In the genomic region with DNA sequence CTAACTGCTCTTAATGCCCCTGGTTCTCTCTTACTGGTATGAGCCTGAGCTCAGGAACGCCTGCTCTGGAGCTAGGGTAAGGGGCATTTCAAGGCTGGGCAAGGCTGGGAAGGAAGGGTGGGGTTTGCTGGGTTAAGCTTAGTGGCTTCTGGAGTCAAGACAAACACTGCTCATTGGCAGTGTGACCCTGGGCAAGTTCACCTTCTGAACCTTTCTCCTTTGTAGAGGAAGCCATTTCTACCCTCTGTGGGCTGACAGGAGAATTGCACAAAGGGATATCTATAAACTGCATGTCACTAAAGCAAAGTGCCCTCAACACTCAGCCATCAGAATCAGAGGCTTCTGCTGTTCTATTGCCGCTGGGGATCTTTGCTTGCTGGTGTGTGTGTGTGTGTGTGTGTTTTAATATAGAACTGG, we compare ENCODE assay signal across 8 cellular contexts. TPM values are rescaled to one million over a fixed set of nuclear protein-coding genes. Genes with fewer than 3 reads are reported as not detected.
DNase-seq lines count a peak whose midpoint lies in the region; ATAC-seq and TF ChIP-seq lines count a peak whose summit lies in the region.

No MANE protein-coding gene starts in this region.

- peaks cover 2% of the 10 kb centered on the region for H3K27me3 Mint-ChIP-seq in activated CD8-positive, alpha-beta T cell treated with anti-CD3 and anti-CD28 coated beads for 36 hours
- H3K27me3 Mint-ChIP-seq in T-helper 2 cell treated with Interferon-gamma antibody and Interleukin-4, amounts not matched to agents 5 μg/mL and 100 μg/mL, for 36 hours (ENCODE audit: low read depth) = peaks cover 7% of the 10 kb centered on the region

- no peak for TF ChIP-seq POLR2A in right lobe of liver (IDR thresholded peaks at IDR 0.05)

- H3K27ac ChIP-seq in A673 (ENCODE audit: low read depth, low read length, poor library complexity, severe bottlenecking) = no peak overlapping the region
- H3K27ac ChIP-seq in KMS-11 = no peak overlapping the region
- H3K27ac ChIP-seq in right lobe of liver = peak overlapping the region in 1 of 3 donors; percentile 67

- H3K9me3 Mint-ChIP-seq in activated CD8-positive, alpha-beta T cell treated with anti-CD3 and anti-CD28 coated beads for 36 hours = no peaks in the 10 kb centered on the region
- no peaks in the 10 kb centered on the region for H3K9me3 Mint-ChIP-seq in T-helper 2 cell treated with Interferon-gamma antibody and Interleukin-4, amounts not matched to agents 5 μg/mL and 100 μg/mL, for 36 hours

- H3K27me3 ChIP-seq in A673 (replicated peaks; ENCODE audit: insufficient read depth, low read depth, low read length, poor library complexity) (no peaks in the 10 kb centered on the region), KMS-11 (ENCODE audit: insufficient read depth, low read depth) (no peaks in the 10 kb centered on the region), right lobe of liver (no peaks in the 10 kb centered on the region)

- H3K36me3 ChIP-seq in A673 (ENCODE audit: insufficient read depth, low read length, poor library complexity, severe bottlenecking) (no peaks in the 10 kb centered on the region), KMS-11 (ENCODE audit: insufficient read depth) (0 out of 2 replicates have a peak, but pooled peaks cover 4% of the 10 kb centered on the region), right lobe of liver (no peaks in the 10 kb centered on the region)

- no peaks in the 10 kb centered on the region for H4K20me1 ChIP-seq in KMS-11 (ENCODE audit: insufficient read depth)

- H3K9me3 ChIP-seq in A673 (ENCODE audit: low read depth, low read length, poor library complexity, severe bottlenecking) = no peaks in the 10 kb centered on the region
- no peaks in the 10 kb centered on the region for H3K9me3 ChIP-seq in right lobe of liver

- peak; percentile 45 for ATAC-seq in activated CD8-positive, alpha-beta T cell treated with anti-CD3 and anti-CD28 coated beads for 36 hours
- ATAC-seq in right lobe of liver (peak; percentile 82 to 88 (median 84)), HG03457 (IDR thresholded peaks at IDR 0.05; ENCODE audit: unreplicated experiment) (no peak)

- CTCF ChIA-PET in A673 (lab: Charles Lee) = interaction anchor here (0.5 kb wide), 1 partner anchor 328 kb away, joined by 6 read pairs; no protein-coding TSS in a partner anchor
- CTCF ChIA-PET in activated CD8-positive, alpha-beta T cell treated with anti-CD3 and anti-CD28 coated beads for 36 hours (lab: Charles Lee) = interaction anchor here (0.6 to 2.2 kb wide), 4 partner anchors 30 to 545 kb away, joined by 3 to 10 read pairs (median 5); no protein-coding TSS in a partner anchor

- POLR2A ChIA-PET in A673 (lab: Charles Lee; ENCODE audit: low non-redundant PET) = interaction anchor here (0.6 kb wide), 1 partner anchor 10 kb away, joined by 3 read pairs; no protein-coding TSS in a partner anchor
- POLR2A ChIA-PET in activated CD8-positive, alpha-beta T cell treated with anti-CD3 and anti-CD28 coated beads for 36 hours (lab: Charles Lee) = no interaction called here

- no peaks in the 10 kb centered on the region for H3K36me3 Mint-ChIP-seq in activated CD8-positive, alpha-beta T cell treated with anti-CD3 and anti-CD28 coated beads for 36 hours (ENCODE audit: low read depth)
- no peaks in the 10 kb centered on the region for H3K36me3 Mint-ChIP-seq in T-helper 2 cell treated with Interferon-gamma antibody and Interleukin-4, amounts not matched to agents 5 μg/mL and 100 μg/mL, for 36 hours (ENCODE audit: low read depth)

- H3K4me1 Mint-ChIP-seq in activated CD8-positive, alpha-beta T cell treated with anti-CD3 and anti-CD28 coated beads for 36 hours (ENCODE audit: low read depth) = no peaks in the 10 kb centered on the region
- peaks cover 3% of the 10 kb centered on the region for H3K4me1 Mint-ChIP-seq in T-helper 2 cell treated with Interferon-gamma antibody and Interleukin-4, amounts not matched to agents 5 μg/mL and 100 μg/mL, for 36 hours (ENCODE audit: low read depth)

- H3K4me3 Mint-ChIP-seq in activated CD8-positive, alpha-beta T cell treated with anti-CD3 and anti-CD28 coated beads for 36 hours = no peak overlapping the region
- H3K4me3 Mint-ChIP-seq in T-helper 2 cell treated with Interferon-gamma antibody and Interleukin-4, amounts not matched to agents 5 μg/mL and 100 μg/mL, for 36 hours = no peak overlapping the region

- no peak overlapping the region for H2AFZ ChIP-seq in KMS-11 (ENCODE audit: low read depth)

- no TSS peak for BruUV-seq in A673 (replicated peaks; lab: Mats Ljungman, UMichigan)

- H3K27ac Mint-ChIP-seq in activated CD8-positive, alpha-beta T cell treated with anti-CD3 and anti-CD28 coated beads for 36 hours = no peak overlapping the region
- no peak overlapping the region for H3K27ac Mint-ChIP-seq in T-helper 2 cell treated with Interferon-gamma antibody and Interleukin-4, amounts not matched to agents 5 μg/mL and 100 μg/mL, for 36 hours

- intact Hi-C loops in A673 (cut with micrococcal nuclease; ENCODE audit: unreplicated experiment) = loop anchor here (10.0 kb wide), 1 partner anchor 279 kb away; no protein-coding TSS in a partner anchor
- intact Hi-C loops in activated CD8-positive, alpha-beta T cell treated with anti-CD3 and anti-CD28 coated beads for 36 hours (cut with micrococcal nuclease) = no loop called here
- intact Hi-C loops in right lobe of liver (cut with DNase I) = loop anchor here in 1 of 2 donors (10.0 kb wide), 2 partner anchors 269 to 549 kb away; no protein-coding TSS in a partner anchor

- H3K4me3 ChIP-seq in A673 (ENCODE audit: low read depth, low read length, poor library complexity, severe bottlenecking) (no peak overlapping the region), KMS-11 (IDR thresholded peaks at IDR 0.05; ENCODE audit: insufficient read depth, low read depth, low read length) (no peak overlapping the region), right lobe of liver (no peak overlapping the region)

- DNase-seq in A673 (ENCODE audit: low spot score) (peak; percentile 26), right lobe of liver (peak in 1 of 3 donors; percentile 57), mesenteric fat pad (ENCODE audit: low spot score) (no peak)
- DNase-seq in activated CD8-positive, alpha-beta T cell treated with anti-CD3 and anti-CD28 coated beads for 36 hours = no peak
- no peak for DNase-seq in T-helper 2 cell treated with Interferon-gamma antibody and Interleukin-4, amounts not matched to agents 5 μg/mL and 100 μg/mL, for 36 hours (ENCODE audit: low spot score)

- H3K4me1 ChIP-seq in A673 (ENCODE audit: insufficient read depth, low read length, poor library complexity, severe bottlenecking) (peaks cover 7% of the 10 kb centered on the region), KMS-11 (ENCODE audit: low read depth, poor library complexity, severe bottlenecking) (peaks cover 27% of the 10 kb centered on the region), right lobe of liver (peaks cover 0 to 53% (median 15%) of the 10 kb centered on the region in 4 donors)

- no peak overlapping the region for H3K4me2 ChIP-seq in KMS-11

- no peak overlapping the region for H3K9ac ChIP-seq in KMS-11

- H3K79me2 ChIP-seq in KMS-11 (ENCODE audit: insufficient read depth, low read depth) = no peaks in the 10 kb centered on the region

- TF ChIP-seq CTCF in A673 (conservative IDR thresholded peaks at IDR 0.05; ENCODE audit: low read depth, low read length) = peak; percentile 45
- peak; percentile 78 for TF ChIP-seq CTCF in GM12872 (IDR thresholded peaks at IDR 0.05; ENCODE audit: insufficient read depth, low read depth, low read length)
- TF ChIP-seq CTCF in KMS-11 (conservative IDR thresholded peaks at IDR 0.05; ENCODE audit: low read depth, low read length) = peak; percentile 59
- TF ChIP-seq CTCF in activated CD8-positive, alpha-beta T cell treated with anti-CD3 and anti-CD28 coated beads for 36 hours (IDR thresholded peaks at IDR 0.05) = no peak
- TF ChIP-seq CTCF in right lobe of liver (IDR thresholded peaks at IDR 0.05) = peak; percentile 47 to 56 (median 50)

- 35% methylated on average over 2 of the region's 2 CpGs for WGBS in right lobe of liver (ENCODE audit: insufficient coverage, low coverage, low lambda C conversion rate, missing lambda C conversion rate)

RNA-seq across cellular contexts. Expression of gene LRRN4, which starts 20.3 kb away (rescaled TPM):
- total RNA-seq in A673 (2021) (0.15 TPM in 1 of 2 replicates, not detected in the other), right lobe of liver (under 1 TPM in 4 of 6 experiments, not detected in 2; 0.10 to 0.31 (median 0.18) TPM), mesenteric fat pad (0.13 TPM)
- total RNA-seq in activated CD8-positive, alpha-beta T cell treated with anti-CD3 and anti-CD28 coated beads for 36 hours = not detected

RNA-seq across cellular contexts. Expression of gene FERMT1, which starts 48.7 kb away (rescaled TPM):
- total RNA-seq in A673 (2021) (1.3 and 2.0 TPM in 2 replicates), right lobe of liver (1 to 10 TPM in 2 of 6 experiments, under 1 TPM in 4; 0.15 to 2.0 (median 0.55) TPM), mesenteric fat pad (1.2 TPM)
- under 1 TPM; 0.09 to 0.52 TPM for total RNA-seq in activated CD8-positive, alpha-beta T cell treated with anti-CD3 and anti-CD28 coated beads for 36 hours
